9 cellular contexts compared by ENCODE assay signal in genomic region chrX:22192419-22193086, GRCh38.
DNase-seq lines count a peak whose midpoint lies in the region; ATAC-seq and TF ChIP-seq lines count a peak whose summit lies in the region.
"Had no signal": no experiment of that assay in that cellular context is flagged by ENCODE, and none has a peak within 500 bp of the region (broad histone marks: within the 10 kb centered on the region; RNA-seq: fewer than 3 reads in every experiment).

No MANE protein-coding gene starts in this region.

- H3K36me3 Mint-ChIP-seq in CD8-positive, alpha-beta memory T cell: no peaks in the 10 kb centered on the region
- H3K36me3 Mint-ChIP-seq in natural killer cell: no peaks in the 10 kb centered on the region

- POLR2A ChIA-PET in CD8-positive, alpha-beta memory T cell (lab: Charles Lee): no interaction called here

- peaks cover 2 to 4% (median 3%) of the 10 kb centered on the region in 3 donors for H3K4me1 Mint-ChIP-seq in CD8-positive, alpha-beta memory T cell
- H3K4me1 Mint-ChIP-seq in natural killer cell: peaks cover 5% of the 10 kb centered on the region in 2 donors

- H3K4me3 ChIP-seq in CD8-positive, alpha-beta memory T cell (ENCODE audit: low read length): no peak overlapping the region
- no peak overlapping the region for H3K4me3 ChIP-seq in OCI-LY1 (ENCODE audit: low read depth, low read length, poor library complexity, severe bottlenecking)
- peak overlapping the region in 1 of 4 donors; percentile 31 for H3K4me3 ChIP-seq in esophagus squamous epithelium

- H4K20me1 ChIP-seq in OCI-LY1 (ENCODE audit: insufficient read depth, low read length): no peaks in the 10 kb centered on the region

- H2AFZ ChIP-seq in OCI-LY1 (ENCODE audit: low read length): no peak overlapping the region

- no peaks in the 10 kb centered on the region for H3K4me1 ChIP-seq in CD8-positive, alpha-beta memory T cell (ENCODE audit: insufficient read depth, low read length)
- H3K4me1 ChIP-seq in OCI-LY1 (ENCODE audit: insufficient read depth, low read length, severe bottlenecking): no peaks in the 10 kb centered on the region
- no peaks in the 10 kb centered on the region for H3K4me1 ChIP-seq in esophagus squamous epithelium

- H3K9me3 ChIP-seq in CD8-positive, alpha-beta memory T cell (ENCODE audit: low read length): no peaks in the 10 kb centered on the region
- H3K9me3 ChIP-seq in OCI-LY1 (ENCODE audit: low read length) (no peaks in the 10 kb centered on the region), esophagus squamous epithelium (no peaks in the 10 kb centered on the region)

- H3K9ac ChIP-seq in OCI-LY1 (ENCODE audit: low read length): no peak overlapping the region

- H3K79me2 ChIP-seq in OCI-LY1 (ENCODE audit: insufficient read depth, low read length): no peaks in the 10 kb centered on the region

- H3K27me3 ChIP-seq in CD8-positive, alpha-beta memory T cell (ENCODE audit: insufficient read depth, low read length, poor library complexity, severe bottlenecking): no peaks in the 10 kb centered on the region
- no peaks in the 10 kb centered on the region for H3K27me3 ChIP-seq in OCI-LY1 (ENCODE audit: insufficient read depth, low read length)
- H3K27me3 ChIP-seq in esophagus squamous epithelium: peaks cover 0 to 21% (median 0%) of the 10 kb centered on the region in 4 donors

- H3F3A ChIP-seq in OCI-LY1 (ENCODE audit: insufficient read depth, low read length): no peaks in the 10 kb centered on the region

- TF ChIP-seq POLR2A in esophagus squamous epithelium (IDR thresholded peaks at IDR 0.05): no peak

- WGBS in esophagus squamous epithelium, 2 donors: 10 to 21% methylated on average over 14 of the region's 14 CpGs

- H3K4me3 Mint-ChIP-seq in CD8-positive, alpha-beta memory T cell: peak overlapping the region in 2 of 7 donors; percentile 29 to 35
- no peak overlapping the region for H3K4me3 Mint-ChIP-seq in natural killer cell
- H3K4me3 Mint-ChIP-seq: activated naive CD8-positive, alpha-beta T cell had no signal

- H3K9me2 ChIP-seq in OCI-LY1 (ENCODE audit: low read depth, low read length): no peaks in the 10 kb centered on the region

- DNase-seq in CD8-positive, alpha-beta memory T cell: peak; percentile 10 to 57 (median 16)
- DNase-seq in activated T-cell treated with anti-CD3 and anti-CD28 coated beads for 4 hours (peak; percentile 32), esophagus squamous epithelium (lab: John Stamatoyannopoulos, UW) (peak; percentile 2), natural killer cell (peak; percentile 19)
- peak; percentile 23 for DNase-seq in stimulated activated naive CD4-positive, alpha-beta T cell treated with Interleukin-2 at 50 U/mL for 16 hours (lab: John Stamatoyannopoulos, UW)

- no peak overlapping the region for H3K27ac ChIP-seq in CD8-positive, alpha-beta memory T cell (ENCODE audit: low read depth, low read length)
- no peak overlapping the region for H3K27ac ChIP-seq in OCI-LY1 (ENCODE audit: low read depth, low read length, poor library complexity, severe bottlenecking)
- H3K27ac ChIP-seq in esophagus squamous epithelium: no peak overlapping the region

- H3K27me3 Mint-ChIP-seq in CD8-positive, alpha-beta memory T cell: peaks cover 10 to 12% of the 10 kb centered on the region in 2 donors
- peaks cover 3 to 6% of the 10 kb centered on the region in 2 donors for H3K27me3 Mint-ChIP-seq in natural killer cell (ENCODE audit: low read depth in 2 of 2)
- H3K27me3 Mint-ChIP-seq: activated naive CD8-positive, alpha-beta T cell had no signal

- H3K9me3 Mint-ChIP-seq in CD8-positive, alpha-beta memory T cell: no peaks in the 10 kb centered on the region
- H3K9me3 Mint-ChIP-seq in natural killer cell: no peaks in the 10 kb centered on the region

- H3K36me3 ChIP-seq in CD8-positive, alpha-beta memory T cell (ENCODE audit: insufficient read depth, low read length): no peaks in the 10 kb centered on the region
- H3K36me3 ChIP-seq in OCI-LY1 (ENCODE audit: insufficient read depth, low read length): no peaks in the 10 kb centered on the region
- no peaks in the 10 kb centered on the region for H3K36me3 ChIP-seq in esophagus squamous epithelium

- TF ChIP-seq CTCF in OCI-LY1 (IDR thresholded peaks at IDR 0.05; ENCODE audit: low read length) (peak; percentile 54), esophagus squamous epithelium (IDR thresholded peaks at IDR 0.05) (peak; percentile 28 to 80 (median 69)), natural killer cell (IDR thresholded peaks at IDR 0.05) (peak; percentile 63)

- CTCF ChIA-PET in CD8-positive, alpha-beta memory T cell (lab: Charles Lee): interaction anchor here (1.0 kb wide), 3 partner anchors 57 to 211 kb away, joined by 4 to 5 read pairs (median 4); no protein-coding TSS in a partner anchor

- intact Hi-C loops in esophagus squamous epithelium (cut with DNase I) (no loop called here), natural killer cell (cut with micrococcal nuclease) (loop anchor here (1.0 to 5.0 kb wide), 2 partner anchors 207 to 1665 kb away; no protein-coding TSS in a partner anchor)

- peak overlapping the region in 1 of 8 donors; percentile 25 for H3K27ac Mint-ChIP-seq in CD8-positive, alpha-beta memory T cell
- no peak overlapping the region for H3K27ac Mint-ChIP-seq in natural killer cell
- H3K27ac Mint-ChIP-seq: activated naive CD8-positive, alpha-beta T cell had no signal

- peak; percentile 79 for ATAC-seq in GM19328 (IDR thresholded peaks at IDR 0.05; ENCODE audit: unreplicated experiment)
- peak; percentile 96 for ATAC-seq in HG03378 (IDR thresholded peaks at IDR 0.05; ENCODE audit: unreplicated experiment)
- peak; percentile 50 to 83 (median 64) for ATAC-seq in natural killer cell

- no peak overlapping the region for H3K4me2 ChIP-seq in OCI-LY1 (ENCODE audit: low read length)
